21 cellular contexts compared by ENCODE assay signal in genomic region chr5:113569396-113569795, GRCh38. TPM values are rescaled to one million over a fixed set of nuclear protein-coding genes. Genes with fewer than 3 reads are reported as not detected.
DNase-seq lines count a peak whose midpoint lies in the region; ATAC-seq, FAIRE-seq and TF ChIP-seq lines count a peak whose summit lies in the region.
"Had no signal": no experiment of that assay in that cellular context is flagged by ENCODE, and none has a peak within 500 bp of the region (broad histone marks: within the 10 kb centered on the region; RNA-seq: fewer than 3 reads in every experiment).

No MANE protein-coding gene starts in this region.

- no peak overlapping the region for H3K4me2 ChIP-seq in MM.1S (ENCODE audit: low read depth, low read length)
- H3K4me2 ChIP-seq: BLaER1 treated with 17β-estradiol and CSF1 and Interleukin-3, amounts not matched to agents 10 nM and 100 nM had no signal

- ATAC-seq in memory B cell (ENCODE audit: low read depth) (no peak), pancreas (no peak), HG03354 (IDR thresholded peaks at IDR 0.05; ENCODE audit: poor library complexity, severe bottlenecking, unreplicated experiment) (no peak)
- ATAC-seq: CD8-positive, alpha-beta T cell had no signal

- FAIRE-seq in GM12891 (lab: Jason Lieb, UNC) = peak; percentile 41
- FAIRE-seq in pancreas (lab: Jason Lieb, UNC) = no peak
- FAIRE-seq: A204.1, D721Med, G401.6, GM12892, GM18507 had no signal

- WGBS in pancreas, 2 donors = 95 to 98% methylated on average over 5 of the region's 5 CpGs

- H3K9me3 ChIP-seq in pancreas (no peaks in the 10 kb centered on the region), MM.1S (replicated peaks; ENCODE audit: insufficient read depth, low read length) (no peaks in the 10 kb centered on the region; the same call in 1 of the 2 replicates)
- H3K9me3 ChIP-seq: Caco-2 had no signal

- H3K4me3 ChIP-seq in pancreas (no peak overlapping the region), MM.1S (ENCODE audit: low read length) (no peak overlapping the region)
- H3K4me3 ChIP-seq: BLaER1 treated with 17β-estradiol and CSF1 and Interleukin-3, amounts not matched to agents 10 nM and 100 nM had no signal

- no peaks in the 10 kb centered on the region for H4K20me1 ChIP-seq in MM.1S (ENCODE audit: insufficient read depth, low read length)
- H4K20me1 ChIP-seq: BLaER1 treated with 17β-estradiol and CSF1 and Interleukin-3, amounts not matched to agents 10 nM and 100 nM had no signal

- no peaks in the 10 kb centered on the region for H3K79me2 ChIP-seq in MM.1S (ENCODE audit: low read length)

- H3K4me1 ChIP-seq in pancreas = no peaks in the 10 kb centered on the region
- H3K4me1 ChIP-seq in MM.1S (ENCODE audit: low read length) = no peaks in the 10 kb centered on the region
- H3K4me1 ChIP-seq: BLaER1 treated with 17β-estradiol and CSF1 and Interleukin-3, amounts not matched to agents 10 nM and 100 nM; Caco-2 had no signal

- intact Hi-C loops in pancreas (cut with DNase I) = no loop called here

- H3K27ac ChIP-seq in pancreas (no peak overlapping the region), MM.1S (ENCODE audit: low read length) (no peak overlapping the region)
- H3K27ac ChIP-seq: BLaER1 treated with 17β-estradiol and CSF1 and Interleukin-3, amounts not matched to agents 10 nM and 100 nM; C4-2B had no signal

- no peaks in the 10 kb centered on the region for H3K27me3 ChIP-seq in pancreas
- H3K27me3 ChIP-seq in MM.1S (replicated peaks; ENCODE audit: insufficient read depth, low read length) = no peaks in the 10 kb centered on the region
- H3K27me3 ChIP-seq: BLaER1 treated with 17β-estradiol and CSF1 and Interleukin-3, amounts not matched to agents 10 nM and 100 nM had no signal

- peak overlapping the region; percentile 59 for H3K27ac Mint-ChIP-seq in memory B cell
- H3K27ac Mint-ChIP-seq: B cell; CD4-positive, alpha-beta T cell; CD8-positive, alpha-beta T cell had no signal

- H3K9ac ChIP-seq in MM.1S (ENCODE audit: low read length) = no peak overlapping the region
- H3K9ac ChIP-seq: BLaER1 treated with 17β-estradiol and CSF1 and Interleukin-3, amounts not matched to agents 10 nM and 100 nM had no signal

- no peak for TF ChIP-seq CTCF in pancreas (IDR thresholded peaks at IDR 0.05)
- no peak for TF ChIP-seq CTCF in MM.1S (IDR thresholded peaks at IDR 0.05; ENCODE audit: low read length)

- H3K4me1 Mint-ChIP-seq in memory B cell = peaks cover 4% of the 10 kb centered on the region

- no peaks in the 10 kb centered on the region for H3F3A ChIP-seq in MM.1S (ENCODE audit: insufficient read depth, low read length)

- TF ChIP-seq POLR2A in GM12891 (IDR thresholded peaks at IDR 0.05; ENCODE audit: low read depth, low read length) = no peak

- peaks cover 15% of the 10 kb centered on the region for H3K9me3 Mint-ChIP-seq in memory B cell
- H3K9me3 Mint-ChIP-seq: CD4-positive, alpha-beta T cell had no signal

- DNase-seq in GM12891 (ENCODE audit: insufficient read length, low spot score) (no peak), memory B cell (ENCODE audit: low spot score in 2 of 2) (no peak), pancreas (no peak), MM.1S (no peak)
- DNase-seq: 8988T; AML-193; Caco-2; Calu3; CD4-positive, alpha-beta T cell; CD8-positive, alpha-beta T cell; DMS79 treated with DMSO at 0.1 percent for 48 hours; GF-D8 had no signal

- peaks cover 0 to 15% (median 0%) of the 10 kb centered on the region in 3 donors for H3K36me3 ChIP-seq in pancreas
- H3K36me3 ChIP-seq in MM.1S (replicated peaks; ENCODE audit: insufficient read depth, low read length) = no peaks in the 10 kb centered on the region; the same call in 1 of the 2 replicates

- peaks cover 70% of the 10 kb centered on the region for H3K36me3 Mint-ChIP-seq in memory B cell

- H3K27me3 Mint-ChIP-seq in memory B cell = no peaks in the 10 kb centered on the region
- H3K27me3 Mint-ChIP-seq: B cell; CD4-positive, alpha-beta T cell had no signal

- H2AFZ ChIP-seq in MM.1S (ENCODE audit: low read length) = no peak overlapping the region

- no peak overlapping the region for H3K4me3 Mint-ChIP-seq in memory B cell
- H3K4me3 Mint-ChIP-seq: B cell; CD4-positive, alpha-beta T cell; CD8-positive, alpha-beta T cell had no signal

- H3K9me2 ChIP-seq in MM.1S (replicated peaks; ENCODE audit: insufficient read depth, low read length) = no peaks in the 10 kb centered on the region

TF ChIP-seq in GM12891, 5 proteins besides CTCF, POLR2A, EP300 and RAD21:
- no peak for TF ChIP-seq POU2F2 (IDR thresholded peaks at IDR 0.05; ENCODE audit: low read depth, low read length)
- no peak for TF ChIP-seq POLR2AphosphoS5 (IDR thresholded peaks at IDR 0.05; ENCODE audit: low read depth, low read length)
- no peak for TF ChIP-seq PAX5 (IDR thresholded peaks at IDR 0.05; ENCODE audit: insufficient read depth, low read length, severe bottlenecking)
- TF ChIP-seq TAF1 (IDR thresholded peaks at IDR 0.05; ENCODE audit: low read depth, low read length) = no peak
- TF ChIP-seq SPI1 (IDR thresholded peaks at IDR 0.05; ENCODE audit: low read depth, low read length) = no peak

RNA-seq across cellular contexts. Expression of gene YTHDC2, which starts 55.9 kb away (rescaled TPM):
- polyA plus RNA-seq in GM12891 (2012; ENCODE audit: low read depth, missing spikeins) = 7.3 TPM
- total RNA-seq in pancreas = 10 to 100 TPM in 3 of 6 donors, 1 to 10 TPM in 3; 7.2 to 13.7 (median 9.9) TPM
- 10 to 100 TPM in 1 of 2 donors, 1 to 10 TPM in 1; 5.7 to 10.5 TPM for polyA plus RNA-seq in pancreas
